Comparison of ENCODE assay signal across 22 cellular contexts in genomic region chr14:30564235-30564867, GRCh38.
"Had no signal": no experiment of that assay in that cellular context is flagged by ENCODE, and none has a peak within 500 bp of the region (broad histone marks: within the 10 kb centered on the region; RNA-seq: fewer than 3 reads in every experiment).

No MANE protein-coding gene starts in this region.

- DNase-seq: KBM-7; MG63; NCI-H1092; NCI-H1105 treated with DMSO at 0.1 percent for 48 hours; NCI-H1417 treated with DMSO at 0.1 percent for 48 hours; NCI-H146; NCI-H1694 treated with DMSO at 0.1 percent for 48 hours; NCI-H1930; NCI-H2081; NCI-H2107; NCI-H2227 treated with DMSO at 0.1 percent for 48 hours; NCI-H524; NCI-H69; NCI-H774; NK-92 treated with Interleukin-12 subunit alpha and Interleukin-12 subunit beta, amount 100 ng/mL, for 24 hours; PC-3; SHP77; SK-N-SH; SW 1271; T-cell had no signal

- ATAC-seq: Panc1, PC-3, T-cell had no signal

- H3K9ac ChIP-seq: SK-N-SH had no signal

- H3K27me3 Mint-ChIP-seq: T-cell had no signal

- H3K27ac ChIP-seq: RWPE1 had no signal

- H3K9me3 Mint-ChIP-seq: T-cell had no signal

- H3K4me3 ChIP-seq: MG63 had no signal

- H3K9me3 ChIP-seq: MG63, SK-N-SH had no signal

- H3K27ac Mint-ChIP-seq: T-cell had no signal

- H3K27me3 ChIP-seq: MG63 had no signal

- H3K4me2 ChIP-seq: SK-N-SH had no signal
